In genomic region chr9:134272302-134273023, GRCh38 we compare ENCODE assay signal across 1 cellular context.
TF ChIP-seq lines count a peak whose summit lies in the region.

No MANE protein-coding gene starts in this region.

TF ChIP-seq in GM23338, 12 proteins besides CTCF, POLR2A, EP300 and RAD21 (continued from another document):
- TF ChIP-seq ZNF462 (CRISPR knock-in tag; IDR thresholded peaks at IDR 0.05) (no peak), JUNB (IDR thresholded peaks at IDR 0.05; ENCODE audit: unreplicated experiment) (no peak), ZNF331 (CRISPR knock-in tag; IDR thresholded peaks at IDR 0.05; ENCODE audit: low read depth) (no peak), EZH2 (IDR thresholded peaks at IDR 0.05; ENCODE audit: low read depth, unreplicated experiment) (no peak), ZNF114 (CRISPR knock-in tag; IDR thresholded peaks at IDR 0.05) (no peak), POLR2AphosphoS5 (IDR thresholded peaks at IDR 0.05; ENCODE audit: low read depth) (no peak), REST (IDR thresholded peaks at IDR 0.05; ENCODE audit: unreplicated experiment) (no peak), EZH2phosphoT487 (IDR thresholded peaks at IDR 0.05; ENCODE audit: unreplicated experiment) (no peak), ETS1 (IDR thresholded peaks at IDR 0.05) (no peak)
TF ChIP-seq in GM23338: peak in this region for 0.
